In the genomic region with DNA sequence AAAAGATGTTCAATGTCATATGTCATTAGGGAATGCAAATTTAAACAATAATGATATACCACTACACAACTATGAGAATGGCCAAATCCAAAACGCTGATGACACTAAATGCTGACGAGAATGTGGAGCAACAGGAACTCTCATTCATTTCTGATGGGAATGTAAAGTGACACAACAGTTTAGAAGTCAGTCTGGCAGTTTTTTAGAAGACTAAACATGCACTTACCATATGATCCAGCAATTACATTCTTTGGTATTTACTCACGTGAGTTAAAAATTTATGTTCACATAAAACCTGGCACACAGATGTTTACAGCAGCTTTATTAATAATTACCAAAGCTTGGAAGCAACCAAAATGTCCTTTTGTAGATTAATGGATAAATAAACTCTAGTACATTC, we compare ENCODE assay signal across 20 cellular contexts.
"Had no signal": no experiment of that assay in that cellular context is flagged by ENCODE, and none has a peak within 500 bp of the region (broad histone marks: within the 10 kb centered on the region; RNA-seq: fewer than 3 reads in every experiment).

No MANE protein-coding gene starts in this region.

- H3K4me3 ChIP-seq: colonic mucosa, esophagus squamous epithelium, gastrocnemius medialis, heart right ventricle, psoas muscle, skin epidermis, thoracic aorta, transverse colon had no signal

- H3K36me3 ChIP-seq: colonic mucosa, esophagus squamous epithelium, gastrocnemius medialis, heart right ventricle, thoracic aorta, transverse colon had no signal

- H3K9me3 ChIP-seq: colonic mucosa, esophagus squamous epithelium, gastrocnemius medialis, psoas muscle, thoracic aorta, transverse colon had no signal

- H3K27me3 ChIP-seq: colonic mucosa, gastrocnemius medialis, heart right ventricle, transverse colon had no signal

- DNase-seq: colonic mucosa; dermis blood vessel endothelial cell; esophagus squamous epithelium; gastrocnemius medialis; heart right ventricle; hypothalamus; islet precursor cell; mammary epithelial cell; naive thymus-derived CD4-positive, alpha-beta T cell; nephron progenitor cell; psoas muscle; stimulated activated CD4-positive, alpha-beta T cell treated with anti-CD3 and anti-CD28 coated beads, Interleukin-2, amount 100 ng/mL, for 24 hours; stimulated activated CD4-positive, alpha-beta T cell treated with anti-CD3 and anti-CD28 coated beads, Interleukin-4, amount 100 ng/mL, for 4 hours; stimulated activated naive B cell treated with anti-CD40 and anti-IgM and Interleukin-4, amounts not matched to agents 10 μg/mL and 1 μg/mL and 100 μg/mL, for 72 hours; stimulated activated naive CD8-positive, alpha-beta T cell treated with anti-CD3 and anti-CD28 coated beads, Interleukin-15, amount 100 ng/mL, for 72 hours; transverse colon had no signal

- H3K27ac ChIP-seq: colonic mucosa, esophagus squamous epithelium, gastrocnemius medialis, heart right ventricle, psoas muscle, skin epidermis, thoracic aorta, transverse colon had no signal

- ATAC-seq: gastrocnemius medialis; heart right ventricle; left lobe of liver; naive thymus-derived CD4-positive, alpha-beta T cell; psoas muscle; sciatic nerve; stimulated activated naive B cell treated with anti-CD40 and anti-IgM and Interleukin-4, amounts not matched to agents 10 μg/mL and 1 μg/mL and 100 μg/mL, for 72 hours; stimulated activated naive CD8-positive, alpha-beta T cell treated with anti-CD3 and anti-CD28 coated beads, Interleukin-15, amount 100 ng/mL, for 72 hours had no signal

- H3K4me1 ChIP-seq: colonic mucosa, esophagus squamous epithelium, gastrocnemius medialis, heart right ventricle, psoas muscle, transverse colon had no signal
